25 cellular contexts compared by ENCODE assay signal in the genomic region with DNA sequence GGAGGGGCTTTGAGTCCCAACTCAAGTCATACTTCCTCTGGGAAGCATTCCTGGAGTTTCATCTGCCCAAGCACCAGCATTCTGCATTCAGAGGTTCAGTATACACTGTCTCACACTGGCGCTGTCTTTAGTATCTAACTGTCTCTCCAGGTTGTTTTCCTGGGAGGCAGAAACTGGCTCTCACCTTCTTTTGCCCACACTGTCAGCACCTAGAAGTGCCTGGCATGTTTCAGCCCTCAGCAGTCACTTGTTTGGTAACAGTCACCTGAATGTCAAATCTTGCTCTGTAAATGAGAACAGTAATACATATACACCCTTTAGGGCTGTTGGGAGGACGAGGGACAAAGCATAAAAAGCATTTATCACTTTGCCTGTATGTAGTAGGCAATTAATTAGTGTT.
"Had no signal": no experiment of that assay in that cellular context is flagged by ENCODE, and none has a peak within 500 bp of the region (broad histone marks: within the 10 kb centered on the region; RNA-seq: fewer than 3 reads in every experiment).

No MANE protein-coding gene starts in this region.

- H3K27me3 ChIP-seq: neutrophil, pancreas, right lobe of liver, sigmoid colon, thyroid gland, tibial nerve, upper lobe of left lung, vagina had no signal

- H3K4me1 ChIP-seq: pancreas, prostate gland, right lobe of liver, sigmoid colon, stomach, upper lobe of left lung had no signal

- ATAC-seq: natural killer cell treated with Interleukin-12 subunit alpha and Interleukin-12 subunit beta and Interleukin-15 and Interleukin-18, amount 100 ng/mL, for 72 hours; pancreas; right lobe of liver; stimulated activated effector memory CD8-positive, alpha-beta T cell treated with anti-CD3 and anti-CD28 coated beads, Interleukin-12 subunit alpha, Interleukin-12 subunit beta, amount 100 ng/mL, for 72 hours; stimulated activated naive B cell treated with anti-CD40 and anti-IgM and Interleukin-4, amounts not matched to agents 10 μg/mL and 1 μg/mL and 100 μg/mL, for 72 hours had no signal

- H3K9me3 ChIP-seq: neutrophil, pancreas, prostate gland, right lobe of liver, sigmoid colon, stomach, thoracic aorta, thyroid gland, tibial nerve, upper lobe of left lung, vagina had no signal

- DNase-seq: nephron progenitor cell; nucleus accumbens; pancreas; retina; right cardiac atrium; right lobe of liver; sigmoid colon; small intestine; stimulated activated CD4-positive, alpha-beta T cell treated with anti-CD3 and anti-CD28 coated beads, Interleukin-15, amount 100 ng/mL, for 24 hours; stimulated activated CD4-positive, alpha-beta T cell treated with anti-CD3 and anti-CD28 coated beads, Interleukin-2, amount 100 ng/mL, for 24 hours; stimulated activated CD4-positive, alpha-beta T cell treated with anti-CD3 and anti-CD28 coated beads, Interleukin-2, amount 100 ng/mL, for 48 hours; stimulated activated CD4-positive, alpha-beta T cell treated with anti-CD3 and anti-CD28 coated beads, Interleukin-4, amount 100 ng/mL, for 24 hours; stimulated activated naive B cell treated with anti-CD40 and anti-IgM and Interleukin-4, amounts not matched to agents 10 μg/mL and 1 μg/mL and 100 μg/mL, for 72 hours; stimulated activated naive CD4-positive, alpha-beta T cell treated with Interleukin-2 at 50 U/mL for 16 hours; stomach; thyroid gland; trophoblast cell; upper lobe of left lung had no signal

- H3K36me3 ChIP-seq: neutrophil, pancreas, prostate gland, right lobe of liver, sigmoid colon, stomach, thoracic aorta, thyroid gland, tibial nerve, upper lobe of left lung, vagina had no signal

- H3K4me3 ChIP-seq: pancreas, prostate gland, right lobe of liver, sigmoid colon, stomach, thoracic aorta, thyroid gland, tibial nerve, upper lobe of left lung, vagina had no signal

- H3K27ac ChIP-seq: neutrophil, pancreas, prostate gland, right lobe of liver, sigmoid colon, stomach, thoracic aorta, thyroid gland, tibial nerve, upper lobe of left lung, vagina had no signal
